8 cellular contexts compared by ENCODE assay signal in genomic region chr15:27848936-27849335, GRCh38.
DNase-seq lines count a peak whose midpoint lies in the region; ATAC-seq, FAIRE-seq and TF ChIP-seq lines count a peak whose summit lies in the region.
"Not testable (repeated sequence)": the region's sequence is repeated elsewhere in the genome, so short reads cannot be mapped to it uniquely, and the experiment has no call there.

No MANE protein-coding gene starts in this region.

- intact Hi-C loops in K562 (cut with micrococcal nuclease): not testable (repeated sequence)

- H2AFZ ChIP-seq in K562 (ENCODE audit: low read depth, low read length); neuronal stem cell (ENCODE audit: low read length): not testable (repeated sequence)

- TF ChIP-seq CTCF in K562 (IDR thresholded peaks at IDR 0.05 in 2 of 3, conservative IDR thresholded peaks at IDR 0.05 in 1 of 3; ENCODE audit: insufficient read depth in 2 of 3, low read depth in 1 of 3, low read length in 3 of 3); lung (IDR thresholded peaks at IDR 0.05; ENCODE audit: control extremely low read depth, extremely low read depth): not testable (repeated sequence)

- H4K20me1 ChIP-seq in K562 (replicated peaks; ENCODE audit: control insufficient read depth, insufficient read depth, low read length): not testable (repeated sequence)

- not testable (repeated sequence) for H3K4me3 ChIP-seq in K562, lung
- H3K4me3 ChIP-seq in neuronal stem cell (ENCODE audit: low read length in 2 of 2): peak overlapping the region in 1 of 2 donors; percentile 49

- H3K14ac ChIP-seq in neuronal stem cell (ENCODE audit: low read length): peak overlapping the region; percentile 75

- not testable (repeated sequence) for H3K4me1 ChIP-seq in K562 (replicated peaks in 1 of 2; ENCODE audit: control insufficient read depth in 2 of 2, insufficient read depth in 2 of 2, low read length in 2 of 2); lung (ENCODE audit: control insufficient read depth in 2 of 2, insufficient read depth in 2 of 2, low read length in 2 of 2); neuronal stem cell (ENCODE audit: control insufficient read depth in 2 of 2, insufficient read depth in 1 of 2, low read depth in 1 of 2, low read length in 2 of 2)

- WGBS in K562 (ENCODE audit: insufficient coverage, low coverage, missing lambda C conversion rate): 0% methylated on average over 5 of the region's 5 CpGs
- 73 to 88% methylated on average over 5 of the region's 5 CpGs for WGBS in lung, 2 donors
- WGBS in neuronal stem cell (ENCODE audit: extremely low coverage in 2 of 2, insufficient read length in 2 of 2, insufficient replicate concordance in 1 of 2), 2 donors: no CpG with 5 or more reads among the region's 5 CpGs

- not testable (repeated sequence) for H4K91ac ChIP-seq in neuronal stem cell (ENCODE audit: low read depth, low read length, poor library complexity)

- H3K4ac ChIP-seq in neuronal stem cell (ENCODE audit: low read length): not testable (repeated sequence)

- in situ Hi-C loops in K562 (cut with MboI): not testable (repeated sequence)

- H3K23ac ChIP-seq in neuronal stem cell (ENCODE audit: low read depth, low read length, poor library complexity): peak overlapping the region; percentile 44

- H3K9ac ChIP-seq in K562 (ENCODE audit: insufficient read depth in 1 of 2, low read depth in 2 of 2, low read length in 2 of 2): not testable (repeated sequence)
- peak overlapping the region; percentile 50 for H3K9ac ChIP-seq in neuronal stem cell (ENCODE audit: low read depth, low read length, poor library complexity)

- POLR2A ChIA-PET in HEK293T (lab: Yijun Ruan, JAX); K562 (lab: Yijun Ruan, JAX): not testable (repeated sequence)

- H3K18ac ChIP-seq in neuronal stem cell (ENCODE audit: low read length): not testable (repeated sequence)

- not testable (repeated sequence) for H3K9me3 ChIP-seq in K562 (replicated peaks; ENCODE audit: control insufficient read depth, insufficient read depth, low read depth, low read length)
- H3K9me3 ChIP-seq in lung (ENCODE audit: control insufficient read depth in 2 of 2, insufficient read depth in 1 of 2, low read length in 1 of 2) (peaks cover 0 to 20% of the 10 kb centered on the region in 2 donors), neuronal stem cell (replicated peaks in 1 of 2; ENCODE audit: control insufficient read depth in 2 of 2, insufficient read depth in 1 of 2, low read depth in 1 of 2, low read length in 2 of 2) (peaks cover 0 to 12% of the 10 kb centered on the region in 2 donors)

- not testable (repeated sequence) for FAIRE-seq in K562 (lab: Jason Lieb, UNC)
- FAIRE-seq in urothelium cell line (lab: Jason Lieb, UNC): peak; percentile 70

- peak overlapping the region; percentile 7 for H4K8ac ChIP-seq in neuronal stem cell (ENCODE audit: low read depth, low read length)

- H3K79me2 ChIP-seq in K562 (ENCODE audit: control insufficient read depth, insufficient read depth, low read length): not testable (repeated sequence)

- not testable (repeated sequence) for H2BK5ac ChIP-seq in neuronal stem cell (ENCODE audit: low read length)

- H3K36me3 ChIP-seq in K562 (ENCODE audit: control insufficient read depth, insufficient read depth, low read length); lung (ENCODE audit: control insufficient read depth in 2 of 2, insufficient read depth in 2 of 2, low read length in 2 of 2); neuronal stem cell (replicated peaks in 1 of 2; ENCODE audit: control insufficient read depth in 2 of 2, insufficient read depth in 2 of 2, low read length in 2 of 2): not testable (repeated sequence)

- not testable (repeated sequence) for H3K4me2 ChIP-seq in K562 (ENCODE audit: insufficient read depth, low read length); neuronal stem cell (ENCODE audit: insufficient read depth, low read length, poor library complexity, severe bottlenecking)

- H3K27ac ChIP-seq in K562 (ENCODE audit: extremely low read depth, low read depth, low read length); lung (ENCODE audit: low read depth in 1 of 2, low read length in 1 of 2); neuronal stem cell (replicated peaks; ENCODE audit: low read length): not testable (repeated sequence)

- H3K27me3 ChIP-seq in K562 (ENCODE audit: control insufficient read depth in 2 of 2, insufficient read depth in 2 of 2, low read length in 2 of 2): peaks cover 2 to 28% of the 10 kb centered on the region in 2 experiments; a peak in 3 of 5 replicates
- H3K27me3 ChIP-seq in lung (ENCODE audit: control insufficient read depth, insufficient read depth); neuronal stem cell (ENCODE audit: control insufficient read depth in 3 of 3, insufficient read depth in 3 of 3, low read depth in 1 of 3, low read length in 3 of 3): not testable (repeated sequence)

- TF ChIP-seq RAD21 in K562 (CRISPR knock-in tag; conservative IDR thresholded peaks at IDR 0.05 in 1 of 2, IDR thresholded peaks at IDR 0.05 in 1 of 2): not testable (repeated sequence)

- ATAC-seq in K562; lung (ENCODE audit: insufficient read depth, low FRiP score): not testable (repeated sequence)

- H2BK120ac ChIP-seq in neuronal stem cell (ENCODE audit: low read depth, low read length): not testable (repeated sequence)

- not testable (repeated sequence) for H2BK15ac ChIP-seq in neuronal stem cell (ENCODE audit: low read length)

- BruUV-seq in K562 (replicated peaks; lab: Mats Ljungman, UMichigan): not testable (repeated sequence)

- not testable (repeated sequence) for H3K79me1 ChIP-seq in neuronal stem cell (ENCODE audit: low read depth, low read length)

- H2BK12ac ChIP-seq in neuronal stem cell (ENCODE audit: low read length): not testable (repeated sequence)

- CTCF ChIA-PET in HEK293T (lab: Yijun Ruan, JAX); K562 (lab: Yijun Ruan, JAX; ENCODE audit: low intra/inter-chr PET ratio): not testable (repeated sequence)

- not testable (repeated sequence) for TF ChIP-seq EP300 in K562 (IDR thresholded peaks at IDR 0.05; ENCODE audit: low read length)

- not testable (repeated sequence) for H3K9me1 ChIP-seq in K562 (ENCODE audit: control insufficient read depth, insufficient read depth, low read length)

- not testable (repeated sequence) for TF ChIP-seq POLR2A in K562 (conservative IDR thresholded peaks at IDR 0.05)

- not testable (repeated sequence) for H2AK5ac ChIP-seq in neuronal stem cell (ENCODE audit: low read depth, low read length)

- peak; percentile 2 for DNase-seq in DMS79 (lab: John Stamatoyannopoulos, UW)
- not testable (repeated sequence) for DNase-seq in HEK293T (ENCODE audit: extremely low spot score); K562 (ENCODE audit: extremely low read depth in 1 of 4, low spot score in 3 of 4); neuronal stem cell (ENCODE audit: low spot score); urothelium cell line (ENCODE audit: low spot score)
- DNase-seq in ecto neural progenitor cell (ENCODE audit: low spot score): peak; percentile 11
- peak; percentile 21 for DNase-seq in islet precursor cell
- DNase-seq in lung (ENCODE audit: low spot score): peak; percentile 17

TF ChIP-seq in HEK293T, 16 proteins besides CTCF, POLR2A, EP300 and RAD21:
- TF ChIP-seq L3MBTL2 (conservative IDR thresholded peaks at IDR 0.05): 0 out of 2 replicates have a peak, but pooled peaks have one; percentile 18

TF ChIP-seq in K562, 482 proteins besides CTCF, POLR2A, EP300 and RAD21 (continues in another document):
- peak; percentile 76; the same call in 1 of the 2 replicates for TF ChIP-seq E2F4 (CRISPR knock-in tag; IDR thresholded peaks at IDR 0.05; ENCODE audit: low read depth)
